18 cellular contexts compared by ENCODE assay signal in the genomic region with DNA sequence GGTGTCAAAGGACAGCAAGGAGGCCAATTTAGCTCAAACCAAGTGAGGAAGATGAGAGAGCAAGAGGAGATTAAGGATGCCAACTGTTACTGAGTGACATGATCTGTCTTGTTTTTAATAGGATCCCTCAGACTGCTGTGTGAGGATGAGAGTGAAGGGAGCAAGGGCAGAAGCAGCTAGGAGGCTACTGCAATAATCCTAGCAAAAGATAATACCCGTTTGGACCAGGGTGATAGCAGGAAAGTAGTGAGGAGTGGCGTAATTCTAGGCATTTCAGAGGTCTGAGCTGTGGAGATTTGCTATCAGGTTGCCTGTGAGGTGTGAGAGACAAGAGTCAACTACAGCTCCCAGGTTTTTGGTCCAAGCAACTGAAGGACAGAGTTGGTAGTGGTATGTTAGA. TPM values are rescaled to one million over a fixed set of nuclear protein-coding genes. Genes with fewer than 3 reads are reported as not detected.
DNase-seq lines count a peak whose midpoint lies in the region; ATAC-seq, FAIRE-seq and TF ChIP-seq lines count a peak whose summit lies in the region.
"Had no signal": no experiment of that assay in that cellular context is flagged by ENCODE, and none has a peak within 500 bp of the region (broad histone marks: within the 10 kb centered on the region; RNA-seq: fewer than 3 reads in every experiment).

No MANE protein-coding gene starts in this region.

- H4K20me1 ChIP-seq in astrocyte (ENCODE audit: insufficient read depth, low read length) (peaks cover 93% of the 10 kb centered on the region), HepG2 (ENCODE audit: insufficient read depth, low read length) (peaks cover 52% of the 10 kb centered on the region)

- H3K9me3 ChIP-seq in astrocyte (ENCODE audit: insufficient read depth, low read depth, low read length), result no peaks in the 10 kb centered on the region
- no peaks in the 10 kb centered on the region for H3K9me3 ChIP-seq in HepG2 (ENCODE audit: low read length)

- CTCF ChIA-PET in HepG2 (lab: Yijun Ruan, JAX; ENCODE audit: low intra/inter-chr PET ratio, low total read pairs), result no interaction called here

- H3K36me3 ChIP-seq in astrocyte (ENCODE audit: insufficient read depth, low read length) (peaks cover 33% of the 10 kb centered on the region), HepG2 (replicated peaks in 1 of 2; ENCODE audit: control insufficient read depth in 1 of 2, insufficient read depth in 2 of 2, low read length in 2 of 2) (peaks cover 35 to 63% of the 10 kb centered on the region in 2 experiments)

- in situ Hi-C loops in HepG2 (cut with HindIII; ENCODE audit: extremely low pct_ligation_motif_present, low pct_unique_long_range_greater_than_20kb), result no loop called here

- POLR2A ChIA-PET in HepG2 (lab: Yijun Ruan, JAX), result no interaction called here

- BruUV-seq in HepG2 (replicated peaks; lab: Mats Ljungman, UMichigan), result no TSS peak

- H3K36me3 Mint-ChIP-seq in astrocyte (ENCODE audit: low read depth, unreplicated experiment), result peaks cover 24% of the 10 kb centered on the region
- peaks cover 42% of the 10 kb centered on the region for H3K36me3 Mint-ChIP-seq in HFFc6 (ENCODE audit: low read depth)

- no peak overlapping the region for H3K4me3 ChIP-seq in astrocyte (ENCODE audit: insufficient read depth, low read depth, low read length)
- H3K4me3 ChIP-seq in HepG2 (replicated peaks in 1 of 3; ENCODE audit: insufficient read depth in 1 of 3, low read depth in 2 of 3, low read length in 3 of 3), result no peak overlapping the region
- H3K4me3 ChIP-seq: hepatocyte had no signal

- peak overlapping the region; percentile 5 for H3K27ac Mint-ChIP-seq in astrocyte (ENCODE audit: unreplicated experiment)
- H3K27ac Mint-ChIP-seq in HFFc6, result no peak overlapping the region
- H3K27ac Mint-ChIP-seq: activated T-helper 1 cell treated with anti-CD3 and anti-CD28 coated beads, Interleukin-12 subunit alpha, Interleukin-12 subunit beta, Interleukin-2, Interleukin-4 antibody, amounts not matched to agents 30 ng/mL and 10 ng/mL and 1 ng/mL, durations not matched to agents 14 hours and 24 hours and 36 hours had no signal

- H3K4me1 ChIP-seq in astrocyte (ENCODE audit: insufficient read depth, low read length), result peaks cover 5% of the 10 kb centered on the region
- peaks cover 22% of the 10 kb centered on the region for H3K4me1 ChIP-seq in HepG2 (ENCODE audit: insufficient read depth, low read length)

- H2AFZ ChIP-seq in astrocyte (ENCODE audit: low read depth, low read length) (no peak overlapping the region), HepG2 (ENCODE audit: low read length) (no peak overlapping the region)
- H2AFZ ChIP-seq: hepatocyte, parathyroid adenoma had no signal

- DNase-seq in Right ventricle myocardium superior, result no peak
- no peak for DNase-seq in cardiac septum (ENCODE audit: low spot score)
- no peak for DNase-seq in astrocyte (ENCODE audit: low read depth)
- DNase-seq in HepG2 (ENCODE audit: low spot score), result no peak
- DNase-seq in cerebellum (ENCODE audit: low spot score), result no peak
- no peak for DNase-seq in NCI-H526 treated with DMSO at 0.1 percent for 48 hours (lab: John Stamatoyannopoulos, UW)
- no peak for DNase-seq in C1 segment of cervical spinal cord (lab: John Stamatoyannopoulos, UW)
- DNase-seq in HFFc6, result no peak
- DNase-seq: aorta, DMS153, NCI-H1436, NCI-H2227 treated with DMSO at 0.1 percent for 48 hours, SHP77 treated with DMSO at 0.1 percent for 48 hours had no signal

- peak; percentile 22 for ATAC-seq in Right ventricle myocardium superior (ENCODE audit: poor library complexity)
- no peak for ATAC-seq in HepG2
- ATAC-seq: esophagus mucosa had no signal

- no peak for TF ChIP-seq CTCF in astrocyte (IDR thresholded peaks at IDR 0.05; ENCODE audit: insufficient read depth, low read depth, low read length)
- no peak for TF ChIP-seq CTCF in HepG2 (CRISPR knock-in tag; IDR thresholded peaks at IDR 0.05)
- no peak for TF ChIP-seq CTCF in HFFc6 (IDR thresholded peaks at IDR 0.05)

- H3K4me2 ChIP-seq in astrocyte (ENCODE audit: low read length), result no peak overlapping the region
- H3K4me2 ChIP-seq in HepG2 (ENCODE audit: low read depth, low read length), result no peak overlapping the region

- H3K27me3 Mint-ChIP-seq in astrocyte (ENCODE audit: low read depth, unreplicated experiment) (no peaks in the 10 kb centered on the region), HFFc6 (ENCODE audit: insufficient read depth) (peaks cover 1% of the 10 kb centered on the region; the same call in 1 of the 2 replicates)

- H3K27me3 ChIP-seq in astrocyte (ENCODE audit: insufficient read depth, low read length) (no peaks in the 10 kb centered on the region), HepG2 (ENCODE audit: control insufficient read depth in 1 of 2, insufficient read depth in 2 of 2, low read length in 2 of 2) (no peaks in the 10 kb centered on the region)
- H3K27me3 ChIP-seq: hepatocyte had no signal

- H3K79me2 ChIP-seq in astrocyte (ENCODE audit: insufficient read depth, low read length) (peaks cover 94% of the 10 kb centered on the region), HepG2 (ENCODE audit: insufficient read depth, low read length) (peaks cover 77% of the 10 kb centered on the region)

- H3K9ac ChIP-seq in astrocyte (ENCODE audit: low read length) (no peak overlapping the region), HepG2 (ENCODE audit: insufficient read depth, low read depth, low read length) (no peak overlapping the region)
- H3K9ac ChIP-seq: parathyroid adenoma had no signal

- no peaks in the 10 kb centered on the region for H3K9me3 Mint-ChIP-seq in astrocyte (ENCODE audit: unreplicated experiment)
- H3K9me3 Mint-ChIP-seq in HFFc6, result no peaks in the 10 kb centered on the region
- H3K9me3 Mint-ChIP-seq: activated T-helper 1 cell treated with anti-CD3 and anti-CD28 coated beads, Interleukin-12 subunit alpha, Interleukin-12 subunit beta, Interleukin-2, Interleukin-4 antibody, amounts not matched to agents 30 ng/mL and 10 ng/mL and 1 ng/mL, durations not matched to agents 14 hours and 24 hours and 36 hours had no signal

- peaks cover 33% of the 10 kb centered on the region for H3K4me1 Mint-ChIP-seq in astrocyte (ENCODE audit: low read depth, unreplicated experiment)
- H3K4me1 Mint-ChIP-seq in HFFc6 (ENCODE audit: low read depth), result peaks cover 66% of the 10 kb centered on the region

- no peak for TF ChIP-seq RAD21 in HepG2 (CRISPR knock-in tag; IDR thresholded peaks at IDR 0.05)

- intact Hi-C loops in Right ventricle myocardium superior (cut with DNase I) (no loop called here), cardiac septum (cut with DNase I) (no loop called here), HepG2 (cut with micrococcal nuclease; ENCODE audit: unreplicated experiment) (no loop called here)

- 95% methylated on average over 2 of the region's 2 CpGs for WGBS in HepG2 (ENCODE audit: low lambda C conversion rate)

- FAIRE-seq in astrocyte (lab: Jason Lieb, UNC) (no peak), HepG2 (lab: Jason Lieb, UNC) (no peak)

- no peak overlapping the region for H3K27ac ChIP-seq in astrocyte (ENCODE audit: low read depth, low read length)
- H3K27ac ChIP-seq in HepG2 (ENCODE audit: extremely low read length, insufficient read depth, low read length), result no peak overlapping the region
- H3K27ac ChIP-seq: hepatocyte, HL-60, parathyroid adenoma had no signal

- TF ChIP-seq EP300 in HepG2 (IDR thresholded peaks at IDR 0.05; ENCODE audit: low read depth in 2 of 2, low read length in 2 of 2), result no peak
- TF ChIP-seq EP300 in HepG2 (CRISPR knock-in tag; IDR thresholded peaks at IDR 0.05; ENCODE audit: borderline replicate concordance), result no peak

- no peak for TF ChIP-seq POLR2A in HepG2 (IDR thresholded peaks at IDR 0.05; ENCODE audit: insufficient read depth in 1 of 2, low read depth in 2 of 2, low read length in 2 of 2)

- no peak overlapping the region for H3K4me3 Mint-ChIP-seq in astrocyte (ENCODE audit: unreplicated experiment)
- no peak overlapping the region for H3K4me3 Mint-ChIP-seq in HFFc6
- H3K4me3 Mint-ChIP-seq: activated T-helper 1 cell treated with anti-CD3 and anti-CD28 coated beads, Interleukin-12 subunit alpha, Interleukin-12 subunit beta, Interleukin-2, Interleukin-4 antibody, amounts not matched to agents 30 ng/mL and 10 ng/mL and 1 ng/mL, durations not matched to agents 14 hours and 24 hours and 36 hours had no signal

RNA-seq across cellular contexts. Expression of gene UBE2V1, which starts 14.7 kb away (rescaled TPM):
- total RNA-seq in Right ventricle myocardium superior, result 77.8 TPM
- 70.3 TPM for total RNA-seq in cardiac septum
- total RNA-seq in astrocyte, result 136 and 139 TPM in 2 replicates
- 81.3 and 85.1 TPM in 2 replicates for total RNA-seq in HepG2 (2016; rRNA removed; fragmentation: Illumina TruSeq; extraction: Trizol)
- total RNA-seq in HepG2 (2016; cell fraction: cytosol; rRNA removed; fragmentation: Illumina TruSeq; extraction: Trizol; ENCODE audit: low read depth), result 39.8 and 41.0 TPM in 2 replicates
- total RNA-seq in HepG2 (2016; cell fraction: insoluble cytoplasmic fraction; rRNA removed; fragmentation: Illumina TruSeq; extraction: Trizol), result 75.7 and 82.4 TPM in 2 replicates
- 77.9 and 85.1 TPM in 2 replicates for total RNA-seq in HepG2 (2016; cell fraction: membrane; rRNA removed; fragmentation: Illumina TruSeq; extraction: Trizol)
- total RNA-seq in HepG2 (2016; cell fraction: nucleus; rRNA removed; fragmentation: Illumina TruSeq; extraction: Trizol), result 90.9 and 96.1 TPM in 2 replicates
- 102 and 132 TPM in 2 replicates for polyA plus RNA-seq in HepG2 (2011; rRNA removed)
- 86.6 and 115 TPM in 2 replicates for polyA plus RNA-seq in HepG2 (2011; cell fraction: cytosol; rRNA removed)
- 112 and 127 TPM in 2 replicates for polyA plus RNA-seq in HepG2 (2011; cell fraction: nucleus; rRNA removed)
- polyA plus RNA-seq in HepG2 (2012), result 131 and 175 TPM in 2 replicates
- polyA plus RNA-seq in HepG2 (2016; cell fraction: cytosol; fragmentation: Illumina TruSeq; extraction: Trizol; ENCODE audit: low read depth), result 88.5 and 88.7 TPM in 2 replicates
- 203 and 260 TPM in 2 replicates for polyA plus RNA-seq in HepG2 (2016; cell fraction: insoluble cytoplasmic fraction; fragmentation: Illumina TruSeq; extraction: Trizol; ENCODE audit: low read depth)
- 179 and 185 TPM in 2 replicates for polyA plus RNA-seq in HepG2 (2016; cell fraction: membrane; fragmentation: Illumina TruSeq; extraction: Trizol; ENCODE audit: low read depth)
- 152 and 171 TPM in 2 replicates for polyA plus RNA-seq in HepG2 (2016; cell fraction: nucleus; fragmentation: Illumina TruSeq; extraction: Trizol; ENCODE audit: insufficient read depth, low read depth)
- 54.3 and 62.1 TPM in 2 replicates for polyA minus RNA-seq in HepG2 (2011; rRNA and poly(A)+ RNA removed; ENCODE audit: low replicate concordance)
- 50.5 and 51.3 TPM in 2 replicates for polyA minus RNA-seq in HepG2 (2011; cell fraction: cytosol; rRNA and poly(A)+ RNA removed)
- polyA minus RNA-seq in HepG2 (2011; cell fraction: nucleus; rRNA and poly(A)+ RNA removed), result 273 and 299 TPM in 2 replicates
- 69.1 TPM for total RNA-seq in cerebellum
- total RNA-seq in HFFc6 (2021; fragmentation: NEBNext Ultra II Directional; extraction: Animal tissue kit (Norgen Biotek cat#: 25700)), result 100 to 1,000 TPM; 192 to 242 (median 210) TPM

RNA-seq across cellular contexts. Expression of gene PEDS1, which starts 55.3 kb away (rescaled TPM):
- total RNA-seq in Right ventricle myocardium superior, result 25.9 TPM
- total RNA-seq in cardiac septum, result 15.2 TPM
- total RNA-seq in astrocyte, result 41.6 and 44.1 TPM in 2 replicates
- total RNA-seq in HepG2 (2016; rRNA removed; fragmentation: Illumina TruSeq; extraction: Trizol), result 21.4 and 30.5 TPM in 2 replicates
- total RNA-seq in HepG2 (2016; cell fraction: cytosol; rRNA removed; fragmentation: Illumina TruSeq; extraction: Trizol; ENCODE audit: low read depth), result 17.9 and 19.8 TPM in 2 replicates
- 16.4 and 29.4 TPM in 2 replicates for total RNA-seq in HepG2 (2016; cell fraction: insoluble cytoplasmic fraction; rRNA removed; fragmentation: Illumina TruSeq; extraction: Trizol)
- total RNA-seq in HepG2 (2016; cell fraction: membrane; rRNA removed; fragmentation: Illumina TruSeq; extraction: Trizol), result 40.2 and 46.0 TPM in 2 replicates
- 19.8 and 24.1 TPM in 2 replicates for total RNA-seq in HepG2 (2016; cell fraction: nucleus; rRNA removed; fragmentation: Illumina TruSeq; extraction: Trizol)
- polyA plus RNA-seq in HepG2 (2011; rRNA removed), result 93.9 and 105 TPM in 2 replicates
- polyA plus RNA-seq in HepG2 (2011; cell fraction: cytosol; rRNA removed), result 58.6 and 81.5 TPM in 2 replicates
- 45.3 and 46.9 TPM in 2 replicates for polyA plus RNA-seq in HepG2 (2011; cell fraction: nucleus; rRNA removed)
- 29.0 and 44.1 TPM in 2 replicates for polyA plus RNA-seq in HepG2 (2012)
- 31.6 and 35.7 TPM in 2 replicates for polyA plus RNA-seq in HepG2 (2016; cell fraction: cytosol; fragmentation: Illumina TruSeq; extraction: Trizol; ENCODE audit: low read depth)
- 33.1 and 37.1 TPM in 2 replicates for polyA plus RNA-seq in HepG2 (2016; cell fraction: insoluble cytoplasmic fraction; fragmentation: Illumina TruSeq; extraction: Trizol; ENCODE audit: low read depth)
- polyA plus RNA-seq in HepG2 (2016; cell fraction: membrane; fragmentation: Illumina TruSeq; extraction: Trizol; ENCODE audit: low read depth), result 65.7 and 67.3 TPM in 2 replicates
- polyA plus RNA-seq in HepG2 (2016; cell fraction: nucleus; fragmentation: Illumina TruSeq; extraction: Trizol; ENCODE audit: insufficient read depth, low read depth), result 60.4 and 64.9 TPM in 2 replicates
- polyA minus RNA-seq in HepG2 (2011; rRNA and poly(A)+ RNA removed; ENCODE audit: low replicate concordance), result 171 and 190 TPM in 2 replicates
- polyA minus RNA-seq in HepG2 (2011; cell fraction: cytosol; rRNA and poly(A)+ RNA removed), result 44.9 and 49.0 TPM in 2 replicates
- 12.5 and 14.5 TPM in 2 replicates for polyA minus RNA-seq in HepG2 (2011; cell fraction: nucleus; rRNA and poly(A)+ RNA removed)
- total RNA-seq in cerebellum, result 8.6 TPM
- total RNA-seq in HFFc6 (2021; fragmentation: NEBNext Ultra II Directional; extraction: Animal tissue kit (Norgen Biotek cat#: 25700)), result 10 to 100 TPM; 25.8 to 29.8 (median 27.8) TPM
